In the genomic region with DNA sequence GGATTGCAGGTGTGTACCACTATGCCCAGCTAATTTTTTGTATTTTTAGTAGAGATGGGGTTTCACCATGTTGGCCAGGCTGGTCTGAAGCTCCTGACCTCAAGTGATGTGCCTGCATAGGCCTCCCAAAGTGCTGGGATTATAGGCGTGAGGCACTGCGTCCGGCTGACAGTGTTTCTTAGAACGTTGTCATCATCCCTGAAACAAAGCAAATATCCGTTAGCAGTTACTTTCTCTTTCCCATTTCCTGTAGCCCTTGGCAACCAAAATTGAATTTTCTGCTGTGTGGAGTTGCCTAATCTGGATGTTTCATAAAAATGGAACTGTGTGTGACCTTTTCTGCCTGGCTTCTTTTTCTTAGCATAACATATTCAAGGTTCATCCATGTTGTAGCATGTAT, we compare ENCODE assay signal across 1 cellular context.
TF ChIP-seq lines count a peak whose summit lies in the region.

No MANE protein-coding gene starts in this region.

TF ChIP-seq in GM12878, 131 proteins besides CTCF, POLR2A, EP300 and RAD21:
- TF ChIP-seq SMAD5 (IDR thresholded peaks at IDR 0.05; ENCODE audit: low read depth) (no peak), TAF1 (IDR thresholded peaks at IDR 0.05; ENCODE audit: borderline replicate concordance, low read depth, low read length) (no peak), SREBF1 (IDR thresholded peaks at IDR 0.05; ENCODE audit: low read length) (no peak), PML (IDR thresholded peaks at IDR 0.05; ENCODE audit: low read length) (no peak), ZNF24 (IDR thresholded peaks at IDR 0.05) (no peak)
- TF ChIP-seq, protein P1, sequence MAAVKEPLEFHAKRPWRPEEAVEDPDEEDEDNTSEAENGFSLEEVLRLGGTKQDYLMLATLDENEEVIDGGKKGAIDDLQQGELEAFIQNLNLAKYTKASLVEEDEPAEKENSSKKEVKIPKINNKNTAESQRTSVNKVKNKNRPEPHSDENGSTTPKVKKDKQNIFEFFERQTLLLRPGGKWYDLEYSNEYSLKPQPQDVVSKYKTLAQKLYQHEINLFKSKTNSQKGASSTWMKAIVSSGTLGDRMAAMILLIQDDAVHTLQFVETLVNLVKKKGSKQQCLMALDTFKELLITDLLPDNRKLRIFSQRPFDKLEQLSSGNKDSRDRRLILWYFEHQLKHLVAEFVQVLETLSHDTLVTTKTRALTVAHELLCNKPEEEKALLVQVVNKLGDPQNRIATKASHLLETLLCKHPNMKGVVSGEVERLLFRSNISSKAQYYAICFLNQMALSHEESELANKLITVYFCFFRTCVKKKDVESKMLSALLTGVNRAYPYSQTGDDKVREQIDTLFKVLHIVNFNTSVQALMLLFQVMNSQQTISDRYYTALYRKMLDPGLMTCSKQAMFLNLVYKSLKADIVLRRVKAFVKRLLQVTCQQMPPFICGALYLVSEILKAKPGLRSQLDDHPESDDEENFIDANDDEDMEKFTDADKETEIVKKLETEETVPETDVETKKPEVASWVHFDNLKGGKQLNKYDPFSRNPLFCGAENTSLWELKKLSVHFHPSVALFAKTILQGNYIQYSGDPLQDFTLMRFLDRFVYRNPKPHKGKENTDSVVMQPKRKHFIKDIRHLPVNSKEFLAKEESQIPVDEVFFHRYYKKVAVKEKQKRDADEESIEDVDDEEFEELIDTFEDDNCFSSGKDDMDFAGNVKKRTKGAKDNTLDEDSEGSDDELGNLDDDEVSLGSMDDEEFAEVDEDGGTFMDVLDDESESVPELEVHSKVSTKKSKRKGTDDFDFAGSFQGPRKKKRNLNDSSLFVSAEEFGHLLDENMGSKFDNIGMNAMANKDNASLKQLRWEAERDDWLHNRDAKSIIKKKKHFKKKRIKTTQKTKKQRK (IDR thresholded peaks at IDR 0.05; ENCODE audit: low read depth, low read length) = no peak
- TF ChIP-seq, protein P2, sequence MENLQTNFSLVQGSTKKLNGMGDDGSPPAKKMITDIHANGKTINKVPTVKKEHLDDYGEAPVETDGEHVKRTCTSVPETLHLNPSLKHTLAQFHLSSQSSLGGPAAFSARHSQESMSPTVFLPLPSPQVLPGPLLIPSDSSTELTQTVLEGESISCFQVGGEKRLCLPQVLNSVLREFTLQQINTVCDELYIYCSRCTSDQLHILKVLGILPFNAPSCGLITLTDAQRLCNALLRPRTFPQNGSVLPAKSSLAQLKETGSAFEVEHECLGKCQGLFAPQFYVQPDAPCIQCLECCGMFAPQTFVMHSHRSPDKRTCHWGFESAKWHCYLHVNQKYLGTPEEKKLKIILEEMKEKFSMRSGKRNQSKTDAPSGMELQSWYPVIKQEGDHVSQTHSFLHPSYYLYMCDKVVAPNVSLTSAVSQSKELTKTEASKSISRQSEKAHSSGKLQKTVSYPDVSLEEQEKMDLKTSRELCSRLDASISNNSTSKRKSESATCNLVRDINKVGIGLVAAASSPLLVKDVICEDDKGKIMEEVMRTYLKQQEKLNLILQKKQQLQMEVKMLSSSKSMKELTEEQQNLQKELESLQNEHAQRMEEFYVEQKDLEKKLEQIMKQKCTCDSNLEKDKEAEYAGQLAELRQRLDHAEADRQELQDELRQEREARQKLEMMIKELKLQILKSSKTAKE (IDR thresholded peaks at IDR 0.05; ENCODE audit: low read depth, poor library complexity, severe bottlenecking) = no peak
TF ChIP-seq in GM12878: peak in this region for 0.
